Comparison of ENCODE assay signal across 9 cellular contexts in genomic region chr3:8964436-8965370, GRCh38. TPM values are rescaled to one million over a fixed set of nuclear protein-coding genes. Genes with fewer than 3 reads are reported as not detected.
A peak's percentile ranks its signal among the peaks of the same experiment; 100 is the strongest.
DNase-seq lines count a peak whose midpoint lies in the region; ATAC-seq and TF ChIP-seq lines count a peak whose summit lies in the region.
"Had no signal": no experiment of that assay in that cellular context is flagged by ENCODE, and none has a peak within 500 bp of the region (broad histone marks: within the 10 kb centered on the region; RNA-seq: fewer than 3 reads in every experiment).

No MANE protein-coding gene starts in this region.

- H3K4me3 ChIP-seq in PC-9 (peak overlapping the region; percentile 69; the same call in 1 of the 2 replicates), neuronal stem cell (ENCODE audit: low read length in 2 of 2) (no peak overlapping the region)

- TF ChIP-seq CTCF in PC-9 (conservative IDR thresholded peaks at IDR 0.05) = no peak

- WGBS in neuronal stem cell (ENCODE audit: extremely low coverage in 2 of 2, insufficient read length in 2 of 2, insufficient replicate concordance in 1 of 2), 2 donors = no CpG with 5 or more reads among the region's 11 CpGs

- H3K4me2 ChIP-seq in PC-9 (peak overlapping the region; percentile 89), neuronal stem cell (ENCODE audit: insufficient read depth, low read length, poor library complexity, severe bottlenecking) (no peak overlapping the region)

- H3K36me3 ChIP-seq in PC-9 (ENCODE audit: low read depth) = no peaks in the 10 kb centered on the region
- H3K36me3 ChIP-seq in neuronal stem cell (replicated peaks in 1 of 2; ENCODE audit: control insufficient read depth in 2 of 2, insufficient read depth in 2 of 2, low read length in 2 of 2) = peaks cover 0 to 19% of the 10 kb centered on the region in 2 donors

- peak; percentile 68 for DNase-seq in GM04504 (ENCODE audit: low read depth)
- peak; percentile 69 to 82 for DNase-seq in PC-9
- peak; percentile 70 for DNase-seq in epithelial cell of prostate (ENCODE audit: low read depth, low spot score)
- DNase-seq in neuronal stem cell (ENCODE audit: low spot score) = no peak
- no peak for DNase-seq in NCI-H2227 treated with DMSO at 0.1 percent for 48 hours (lab: John Stamatoyannopoulos, UW)
- no peak for DNase-seq in NAMALWA (ENCODE audit: low spot score)
- DNase-seq in DMS 273 (lab: John Stamatoyannopoulos, UW; ENCODE audit: unreplicated experiment) = no peak
- DNase-seq: NCI-H526 treated with DMSO at 0.1 percent for 48 hours had no signal

- no TSS peak for BruUV-seq in PC-9 (replicated peaks; lab: Mats Ljungman, UMichigan)

- H3K14ac ChIP-seq in neuronal stem cell (ENCODE audit: low read length) = no peak overlapping the region

- no peak overlapping the region for H2BK120ac ChIP-seq in neuronal stem cell (ENCODE audit: low read depth, low read length)

- peak overlapping the region; percentile 52 for H4K8ac ChIP-seq in neuronal stem cell (ENCODE audit: low read depth, low read length)

- intact Hi-C loops in PC-9 (cut with micrococcal nuclease; ENCODE audit: unreplicated experiment) = loop anchor here (1.0 to 5.0 kb wide), 5 partner anchors 27 to 464 kb away; partner anchors contain the start of genes LMCD1 and OXTR

- H3K27me3 ChIP-seq in PC-9 (ENCODE audit: insufficient read depth, low read depth) = no peaks in the 10 kb centered on the region
- H3K27me3 ChIP-seq in neuronal stem cell (ENCODE audit: control insufficient read depth in 3 of 3, insufficient read depth in 3 of 3, low read depth in 1 of 3, low read length in 3 of 3) = no peaks in the 10 kb centered on the region

- H4K20me1 ChIP-seq in PC-9 (ENCODE audit: insufficient read depth) = no peaks in the 10 kb centered on the region

- H3K9ac ChIP-seq in neuronal stem cell (ENCODE audit: low read depth, low read length, poor library complexity) = no peak overlapping the region

- H2BK12ac ChIP-seq in neuronal stem cell (ENCODE audit: low read length) = no peak overlapping the region

- no peak overlapping the region for H2BK5ac ChIP-seq in neuronal stem cell (ENCODE audit: low read length)

- POLR2A ChIA-PET in PC-9 (lab: Charles Lee; ENCODE audit: unreplicated experiment) = interaction anchor here (0.6 to 0.7 kb wide), 6 partner anchors 9 to 454 kb away, joined by 3 to 8 read pairs (median 6); no protein-coding TSS in a partner anchor

- peaks cover 35% of the 10 kb centered on the region for H3K79me2 ChIP-seq in PC-9 (ENCODE audit: low read depth)

- no peak overlapping the region for H3K23ac ChIP-seq in neuronal stem cell (ENCODE audit: low read depth, low read length, poor library complexity)

- H3K4me1 ChIP-seq in PC-9 (replicated peaks; ENCODE audit: insufficient read depth) = peaks cover 37% of the 10 kb centered on the region
- peaks cover 4 to 18% of the 10 kb centered on the region in 2 donors for H3K4me1 ChIP-seq in neuronal stem cell (ENCODE audit: control insufficient read depth in 2 of 2, insufficient read depth in 1 of 2, low read depth in 1 of 2, low read length in 2 of 2)

- H3K18ac ChIP-seq in neuronal stem cell (ENCODE audit: low read length) = no peak overlapping the region

- H4K91ac ChIP-seq in neuronal stem cell (ENCODE audit: low read depth, low read length, poor library complexity) = no peak overlapping the region

- H2BK15ac ChIP-seq in neuronal stem cell (ENCODE audit: low read length) = no peak overlapping the region

- H3K9me2 ChIP-seq in PC-9 (ENCODE audit: insufficient read depth) = no peaks in the 10 kb centered on the region

- no peak overlapping the region for H3K4ac ChIP-seq in neuronal stem cell (ENCODE audit: low read length)

- peaks cover 3% of the 10 kb centered on the region for H3K79me1 ChIP-seq in neuronal stem cell (ENCODE audit: low read depth, low read length)

- H3K9me3 ChIP-seq in PC-9 (ENCODE audit: insufficient read depth, low read depth) (no peaks in the 10 kb centered on the region), neuronal stem cell (replicated peaks in 1 of 2; ENCODE audit: control insufficient read depth in 2 of 2, insufficient read depth in 1 of 2, low read depth in 1 of 2, low read length in 2 of 2) (no peaks in the 10 kb centered on the region)

- no peak for ATAC-seq in HG03442 (IDR thresholded peaks at IDR 0.05; ENCODE audit: unreplicated experiment)

- CTCF ChIA-PET in PC-9 (lab: Charles Lee) = no interaction called here

- H3K27ac ChIP-seq in PC-9 (peak overlapping the region; percentile 77), epithelial cell of prostate (peak overlapping the region; percentile 81), neuronal stem cell (replicated peaks; ENCODE audit: low read length) (no peak overlapping the region)

- no peak overlapping the region for H2AK5ac ChIP-seq in neuronal stem cell (ENCODE audit: low read depth, low read length)

- peak overlapping the region; percentile 36; the same call in 1 of the 2 replicates for H2AFZ ChIP-seq in PC-9
- peak overlapping the region; percentile 78 for H2AFZ ChIP-seq in neuronal stem cell (ENCODE audit: low read length)

- H3F3A ChIP-seq in PC-9 (ENCODE audit: insufficient read depth, low read depth) = peaks cover 24% of the 10 kb centered on the region

RNA-seq across cellular contexts. Expression of gene RAD18, which starts 1.4 kb away (rescaled TPM):
- total RNA-seq in PC-9 (2021) = 19.1 and 29.1 TPM in 2 replicates
- polyA plus RNA-seq in neuronal stem cell (2013, experiment 1 of 2) = 11.9 TPM
- 11.7 TPM for polyA plus RNA-seq in neuronal stem cell (2013, experiment 2 of 2)

Comparison
In these comparisons a context has a peak if more than half of its experiments do, and no peak if none do; other contexts are left out.
1. DNase-seq: peak in GM04504 (single experiment), PC-9 (2 of 2) and epithelial cell of prostate (single experiment); none in neuronal stem cell (single experiment), NCI-H2227 treated with DMSO at 0.1 percent for 48 hours (single experiment), NAMALWA (single experiment) and DMS 273 (single experiment).